Comparison of ENCODE assay signal across 13 cellular contexts in the genomic region with DNA sequence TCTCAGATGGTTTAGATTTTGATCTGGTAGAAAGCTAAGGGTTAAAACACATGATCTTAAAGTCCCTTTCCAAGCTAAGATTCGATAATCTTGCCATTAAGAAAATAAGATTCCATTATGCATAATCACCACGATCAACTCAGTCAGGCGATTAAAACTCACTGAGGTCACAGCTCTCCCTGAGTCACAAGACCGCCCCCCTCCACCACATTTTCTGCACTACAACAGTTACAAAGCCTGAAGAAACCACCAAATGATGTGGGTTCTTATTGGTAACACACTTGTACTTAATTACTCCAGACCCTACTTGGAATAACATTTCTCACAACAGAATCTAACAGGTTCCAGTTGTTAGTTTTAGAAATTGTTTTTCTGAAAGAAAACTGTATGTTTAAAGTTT.
DNase-seq lines count a peak whose midpoint lies in the region; ATAC-seq and TF ChIP-seq lines count a peak whose summit lies in the region.
"Had no signal": no experiment of that assay in that cellular context is flagged by ENCODE, and none has a peak within 500 bp of the region (broad histone marks: within the 10 kb centered on the region; RNA-seq: fewer than 3 reads in every experiment).

No MANE protein-coding gene starts in this region.

- intact Hi-C loops in left ventricle myocardium superior (cut with micrococcal nuclease) = no loop called here

- no peak for TF ChIP-seq CTCF in SK-N-SH (IDR thresholded peaks at IDR 0.05)

- H3K27me3 Mint-ChIP-seq in memory B cell = no peaks in the 10 kb centered on the region
- H3K27me3 Mint-ChIP-seq: progenitor cell of endocrine pancreas had no signal

- H3K9me2 ChIP-seq in SK-N-SH = no peaks in the 10 kb centered on the region

- 60% methylated on average over 4 of the region's 4 CpGs for WGBS in SK-N-SH (ENCODE audit: low lambda C conversion rate)

- H3K9ac ChIP-seq in SK-N-SH = no peak overlapping the region

- H3K4me3 ChIP-seq in SK-N-SH (ENCODE audit: low read depth in 2 of 2, low read length in 1 of 2) = no peak overlapping the region
- H3K4me3 ChIP-seq: breast epithelium had no signal

- peak; percentile 53 for DNase-seq in stimulated activated CD4-positive, alpha-beta T cell treated with anti-CD3 and anti-CD28 coated beads, Interleukin-15, amount 100 ng/mL, for 24 hours
- DNase-seq in stimulated activated CD4-positive, alpha-beta T cell treated with anti-CD3 and anti-CD28 coated beads, Interleukin-2, amount 100 ng/mL, for 48 hours = no peak
- DNase-seq in activated naive CD4-positive, alpha-beta T cell treated with anti-CD3 and anti-CD28 coated beads, Interleukin-2, amount 50 U/mL, for 72 hours (ENCODE audit: low spot score in 2 of 2) = no peak
- DNase-seq in memory B cell (ENCODE audit: low spot score in 2 of 2) (no peak), SK-N-SH (no peak), amygdala (lab: John Stamatoyannopoulos, UW) (no peak), left ventricle myocardium superior (no peak)
- DNase-seq: BE2C, H9, NCI-H345 had no signal

- no peak overlapping the region for H3K27ac ChIP-seq in SK-N-SH (ENCODE audit: low read depth in 2 of 2, low read length in 1 of 2)

- no peaks in the 10 kb centered on the region; the same call in 1 of the 2 replicates for H3K79me2 ChIP-seq in SK-N-SH (ENCODE audit: insufficient read depth)

- peak; percentile 34 to 48 for ATAC-seq in activated naive CD4-positive, alpha-beta T cell treated with anti-CD3 and anti-CD28 coated beads, Interleukin-2, amount 50 U/mL, for 72 hours
- ATAC-seq in memory B cell (ENCODE audit: low read depth) = peak; percentile 34
- ATAC-seq in HG03097 (IDR thresholded peaks at IDR 0.05; ENCODE audit: low FRiP score, unreplicated experiment) = no peak
- no peak for ATAC-seq in left ventricle myocardium superior

- H3K36me3 ChIP-seq in SK-N-SH (replicated peaks in 1 of 2; ENCODE audit: control insufficient read depth in 1 of 2, insufficient read depth in 2 of 2, low read length in 1 of 2) = peaks cover 0 to 3% of the 10 kb centered on the region in 2 experiments
- H3K36me3 ChIP-seq: BE2C, breast epithelium had no signal

- no peaks in the 10 kb centered on the region for H3K4me1 ChIP-seq in SK-N-SH (ENCODE audit: control insufficient read depth in 1 of 2, insufficient read depth in 2 of 2, low read depth in 1 of 2, low read length in 1 of 2)
- H3K4me1 ChIP-seq: BE2C, breast epithelium had no signal

- H2AFZ ChIP-seq in SK-N-SH (ENCODE audit: low read depth) = no peak overlapping the region

- peaks cover 0 to 13% of the 10 kb centered on the region in 2 donors for H3K9me3 Mint-ChIP-seq in activated naive CD4-positive, alpha-beta T cell treated with anti-CD3 and anti-CD28 coated beads, Interleukin-2, amount 50 U/mL, for 72 hours
- no peaks in the 10 kb centered on the region for H3K9me3 Mint-ChIP-seq in memory B cell

- POLR2A ChIA-PET in SK-N-SH (lab: Yijun Ruan, JAX) = no interaction called here

- H3F3A ChIP-seq in SK-N-SH (replicated peaks; ENCODE audit: insufficient read depth) = peaks cover 4% of the 10 kb centered on the region

- H3K36me3 Mint-ChIP-seq in activated naive CD4-positive, alpha-beta T cell treated with anti-CD3 and anti-CD28 coated beads, Interleukin-2, amount 50 U/mL, for 72 hours = peaks cover 0 to 15% of the 10 kb centered on the region in 2 donors
- peaks cover 8% of the 10 kb centered on the region for H3K36me3 Mint-ChIP-seq in memory B cell

- no peaks in the 10 kb centered on the region for H4K20me1 ChIP-seq in SK-N-SH (ENCODE audit: insufficient read depth)

- peak overlapping the region in 1 of 2 donors; percentile 92 for H3K27ac Mint-ChIP-seq in activated naive CD4-positive, alpha-beta T cell treated with anti-CD3 and anti-CD28 coated beads, Interleukin-2, amount 50 U/mL, for 72 hours
- peak overlapping the region; percentile 17 for H3K27ac Mint-ChIP-seq in memory B cell
- H3K27ac Mint-ChIP-seq: H9, progenitor cell of endocrine pancreas had no signal

- TF ChIP-seq RAD21 in SK-N-SH (IDR thresholded peaks at IDR 0.05; ENCODE audit: low read length) = no peak

- TF ChIP-seq EP300 in SK-N-SH (IDR thresholded peaks at IDR 0.05; ENCODE audit: borderline replicate concordance in 1 of 2, low read depth in 1 of 2, low read length in 1 of 2) = no peak

- 0 out of 2 replicates have a peak, but pooled peaks cover 5% of the 10 kb centered on the region for H3K27me3 ChIP-seq in SK-N-SH (ENCODE audit: insufficient read depth)
- H3K27me3 ChIP-seq: BE2C had no signal

- peaks cover 12% of the 10 kb centered on the region for H3K4me1 Mint-ChIP-seq in memory B cell

- H3K4me2 ChIP-seq in SK-N-SH = no peak overlapping the region

- H3K4me3 Mint-ChIP-seq in memory B cell = no peak overlapping the region
- H3K4me3 Mint-ChIP-seq: H9 had no signal

- CTCF ChIA-PET in SK-N-SH (lab: Yijun Ruan, JAX) = no interaction called here

- peaks cover 13% of the 10 kb centered on the region; the same call in 1 of the 2 replicates for H3K9me3 ChIP-seq in SK-N-SH
- H3K9me3 ChIP-seq: BE2C had no signal

TF ChIP-seq in SK-N-SH, 30 proteins besides CTCF, POLR2A, EP300 and RAD21 (continues in another document):
- TF ChIP-seq RCOR1 (IDR thresholded peaks at IDR 0.05; ENCODE audit: low read length) (no peak), CHD2 (IDR thresholded peaks at IDR 0.05; ENCODE audit: low read length, partially characterized antibody) (no peak), RFX5 (IDR thresholded peaks at IDR 0.05; ENCODE audit: low read length) (no peak), JUND (IDR thresholded peaks at IDR 0.05) (no peak), MXI1 (IDR thresholded peaks at IDR 0.05; ENCODE audit: low read depth, low read length) (no peak), REST (IDR thresholded peaks at IDR 0.05; ENCODE audit: low read depth, low read length) (no peak), TCF12 (IDR thresholded peaks at IDR 0.05) (no peak), SIN3A (IDR thresholded peaks at IDR 0.05; ENCODE audit: borderline replicate concordance, low read depth, low read length) (no peak), NFIC (IDR thresholded peaks at IDR 0.05; ENCODE audit: borderline replicate concordance) (no peak), SMC3 (IDR thresholded peaks at IDR 0.05; ENCODE audit: low read depth, low read length) (no peak)
- TF ChIP-seq, protein P1, sequence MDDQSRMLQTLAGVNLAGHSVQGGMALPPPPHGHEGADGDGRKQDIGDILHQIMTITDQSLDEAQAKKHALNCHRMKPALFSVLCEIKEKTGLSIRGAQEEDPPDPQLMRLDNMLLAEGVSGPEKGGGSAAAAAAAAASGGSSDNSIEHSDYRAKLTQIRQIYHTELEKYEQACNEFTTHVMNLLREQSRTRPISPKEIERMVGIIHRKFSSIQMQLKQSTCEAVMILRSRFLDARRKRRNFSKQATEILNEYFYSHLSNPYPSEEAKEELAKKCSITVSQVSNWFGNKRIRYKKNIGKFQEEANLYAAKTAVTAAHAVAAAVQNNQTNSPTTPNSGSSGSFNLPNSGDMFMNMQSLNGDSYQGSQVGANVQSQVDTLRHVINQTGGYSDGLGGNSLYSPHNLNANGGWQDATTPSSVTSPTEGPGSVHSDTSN (IDR thresholded peaks at IDR 0.05) = no peak
- TF ChIP-seq, protein P2, sequence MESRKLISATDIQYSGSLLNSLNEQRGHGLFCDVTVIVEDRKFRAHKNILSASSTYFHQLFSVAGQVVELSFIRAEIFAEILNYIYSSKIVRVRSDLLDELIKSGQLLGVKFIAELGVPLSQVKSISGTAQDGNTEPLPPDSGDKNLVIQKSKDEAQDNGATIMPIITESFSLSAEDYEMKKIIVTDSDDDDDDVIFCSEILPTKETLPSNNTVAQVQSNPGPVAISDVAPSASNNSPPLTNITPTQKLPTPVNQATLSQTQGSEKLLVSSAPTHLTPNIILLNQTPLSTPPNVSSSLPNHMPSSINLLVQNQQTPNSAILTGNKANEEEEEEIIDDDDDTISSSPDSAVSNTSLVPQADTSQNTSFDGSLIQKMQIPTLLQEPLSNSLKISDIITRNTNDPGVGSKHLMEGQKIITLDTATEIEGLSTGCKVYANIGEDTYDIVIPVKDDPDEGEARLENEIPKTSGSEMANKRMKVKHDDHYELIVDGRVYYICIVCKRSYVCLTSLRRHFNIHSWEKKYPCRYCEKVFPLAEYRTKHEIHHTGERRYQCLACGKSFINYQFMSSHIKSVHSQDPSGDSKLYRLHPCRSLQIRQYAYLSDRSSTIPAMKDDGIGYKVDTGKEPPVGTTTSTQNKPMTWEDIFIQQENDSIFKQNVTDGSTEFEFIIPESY (IDR thresholded peaks at IDR 0.05; ENCODE audit: borderline replicate concordance, low read depth) = no peak
- TF ChIP-seq, protein P3, sequence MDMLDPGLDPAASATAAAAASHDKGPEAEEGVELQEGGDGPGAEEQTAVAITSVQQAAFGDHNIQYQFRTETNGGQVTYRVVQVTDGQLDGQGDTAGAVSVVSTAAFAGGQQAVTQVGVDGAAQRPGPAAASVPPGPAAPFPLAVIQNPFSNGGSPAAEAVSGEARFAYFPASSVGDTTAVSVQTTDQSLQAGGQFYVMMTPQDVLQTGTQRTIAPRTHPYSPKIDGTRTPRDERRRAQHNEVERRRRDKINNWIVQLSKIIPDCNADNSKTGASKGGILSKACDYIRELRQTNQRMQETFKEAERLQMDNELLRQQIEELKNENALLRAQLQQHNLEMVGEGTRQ (IDR thresholded peaks at IDR 0.05; ENCODE audit: borderline replicate concordance, low read depth, low read length) = no peak

Comparison
In these comparisons a context has a peak if more than half of its experiments do, and no peak if none do; other contexts are left out.
1. ATAC-seq: peak in activated naive CD4-positive, alpha-beta T cell treated with anti-CD3 and anti-CD28 coated beads, Interleukin-2, amount 50 U/mL, for 72 hours (2 of 2) and memory B cell (single experiment); none in HG03097 (single experiment) and left ventricle myocardium superior (single experiment).